ENCODE assay signal across 17 cellular contexts in genomic region chr6:168249746-168250145, GRCh38.
DNase-seq lines count a peak whose midpoint lies in the region; ATAC-seq and TF ChIP-seq lines count a peak whose summit lies in the region.
"Had no signal": no experiment of that assay in that cellular context is flagged by ENCODE, and none has a peak within 500 bp of the region (broad histone marks: within the 10 kb centered on the region; RNA-seq: fewer than 3 reads in every experiment).

No MANE protein-coding gene starts in this region.

- dilution Hi-C loops in IMR-90 (cut with HindIII; ENCODE audit: low sequenced_read_pairs, unreplicated experiment), result no loop called here

- ATAC-seq in IMR-90 (ENCODE audit: low read depth), result no peak
- ATAC-seq in activated T-helper 17 cell treated with anti-CD3 and anti-CD28 coated beads, Interleukin-2, amount 50 U/mL, for 72 hours (replicated peaks), result peak; percentile 5
- ATAC-seq: GM23338, HCT116 had no signal

- no peak overlapping the region for H2BK15ac ChIP-seq in IMR-90 (ENCODE audit: low read depth, low read length)

- peaks cover 2% of the 10 kb centered on the region; the same call in 1 of the 2 replicates for H3K9me3 ChIP-seq in BLaER1
- peaks cover 35% of the 10 kb centered on the region for H3K9me3 ChIP-seq in IMR-90 (ENCODE audit: control insufficient read depth, insufficient read depth, low read length)
- peaks cover 5% of the 10 kb centered on the region for H3K9me3 ChIP-seq in trophoblast cell (ENCODE audit: insufficient read depth, low read depth, low read length)
- H3K9me3 ChIP-seq: Caco-2 had no signal

- no peak overlapping the region for H2AK9ac ChIP-seq in IMR-90 (replicated peaks; ENCODE audit: low read depth, low read length, poor library complexity)

- no peak overlapping the region for H2BK12ac ChIP-seq in trophoblast cell (ENCODE audit: low read length)

- no peak overlapping the region for H4K8ac ChIP-seq in IMR-90 (ENCODE audit: low read depth in 2 of 2, low read length in 2 of 2)
- H4K8ac ChIP-seq in trophoblast cell (ENCODE audit: low read depth, low read length), result no peak overlapping the region

- no peak overlapping the region for H4K12ac ChIP-seq in trophoblast cell (ENCODE audit: low read depth, low read length)

- H3K23ac ChIP-seq in IMR-90 (ENCODE audit: low read depth, low read length) (no peak overlapping the region), trophoblast cell (ENCODE audit: low read length) (no peak overlapping the region)

- no peak overlapping the region for H4K91ac ChIP-seq in IMR-90 (ENCODE audit: insufficient read depth, low read depth, low read length)
- H4K91ac ChIP-seq in trophoblast cell (ENCODE audit: low read depth, low read length), result no peak overlapping the region

- H2AK5ac ChIP-seq in IMR-90 (ENCODE audit: low read depth, low read length) (no peak overlapping the region), trophoblast cell (ENCODE audit: low read length) (no peak overlapping the region)

- no peak overlapping the region for H2BK20ac ChIP-seq in IMR-90 (ENCODE audit: low read depth, low read length)

- H3K4me3 ChIP-seq in BLaER1 (no peak overlapping the region), IMR-90 (ENCODE audit: insufficient read depth, low read depth, low read length) (no peak overlapping the region), trophoblast cell (ENCODE audit: low read depth, low read length) (no peak overlapping the region)
- H3K4me3 ChIP-seq: GM23338 had no signal

- H3K18ac ChIP-seq in IMR-90 (ENCODE audit: low read depth, low read length) (no peak overlapping the region), trophoblast cell (ENCODE audit: low read length) (no peak overlapping the region)

- no peaks in the 10 kb centered on the region for H3K9me1 ChIP-seq in IMR-90 (ENCODE audit: insufficient read depth, low read length)

- 49% methylated on average over 2 of the region's 13 CpGs; no CpG with 5 or more reads in 1 of the 2 experiments for WGBS in IMR-90 (ENCODE audit: extremely low coverage in 2 of 2, insufficient read length in 1 of 2), 2 experiments
- no CpG with 5 or more reads among the region's 13 CpGs for WGBS in trophoblast cell (ENCODE audit: extremely low coverage, insufficient coverage, insufficient read length)

- H3K36me3 ChIP-seq in BLaER1 (no peaks in the 10 kb centered on the region), IMR-90 (ENCODE audit: control insufficient read depth, insufficient read depth, low read length) (no peaks in the 10 kb centered on the region), trophoblast cell (ENCODE audit: control insufficient read depth in 1 of 2, insufficient read depth in 2 of 2, low read length in 2 of 2) (no peaks in the 10 kb centered on the region)

- H3K9me3 Mint-ChIP-seq in activated T-helper 17 cell treated with anti-CD3 and anti-CD28 coated beads, Interleukin-2, amount 50 U/mL, for 72 hours, result no peaks in the 10 kb centered on the region
- H3K9me3 Mint-ChIP-seq: CD4-positive, alpha-beta T cell had no signal

- in situ Hi-C loops in IMR-90 (cut with MboI; ENCODE audit: low sequenced_read_pairs), result no loop called here

- no peaks in the 10 kb centered on the region for H4K20me1 ChIP-seq in BLaER1
- H4K20me1 ChIP-seq in IMR-90 (ENCODE audit: insufficient read depth, low read length), result no peaks in the 10 kb centered on the region

- peaks cover 12% of the 10 kb centered on the region for H3K27me3 Mint-ChIP-seq in activated T-helper 17 cell treated with anti-CD3 and anti-CD28 coated beads, Interleukin-2, amount 50 U/mL, for 72 hours
- H3K27me3 Mint-ChIP-seq: B cell had no signal

- H2BK5ac ChIP-seq in IMR-90 (ENCODE audit: low read depth, low read length, poor library complexity, severe bottlenecking) (no peak overlapping the region), trophoblast cell (ENCODE audit: low read depth, low read length, poor library complexity) (no peak overlapping the region)

- no peaks in the 10 kb centered on the region for H3K79me2 ChIP-seq in trophoblast cell (ENCODE audit: control insufficient read depth, insufficient read depth, low read length, poor library complexity)

- TF ChIP-seq CTCF in IMR-90 (conservative IDR thresholded peaks at IDR 0.05; ENCODE audit: low read depth, low read length), result no peak

- H3K14ac ChIP-seq in IMR-90 (replicated peaks; ENCODE audit: low read depth, low read length), result no peak overlapping the region
- no peak overlapping the region for H3K14ac ChIP-seq in trophoblast cell (ENCODE audit: low read length)

- H4K5ac ChIP-seq in IMR-90 (ENCODE audit: low read depth, low read length), result no peak overlapping the region

- H3K4me2 ChIP-seq in BLaER1 (peak overlapping the region; percentile 55), IMR-90 (ENCODE audit: low read depth, low read length) (no peak overlapping the region), trophoblast cell (ENCODE audit: low read length) (no peak overlapping the region)
- H3K4me2 ChIP-seq: GM23338 had no signal

- H3K79me1 ChIP-seq in IMR-90 (ENCODE audit: low read depth in 1 of 2, low read length in 2 of 2), result no peaks in the 10 kb centered on the region
- no peaks in the 10 kb centered on the region for H3K79me1 ChIP-seq in trophoblast cell (ENCODE audit: low read length)

- TF ChIP-seq RAD21 in IMR-90 (IDR thresholded peaks at IDR 0.05; ENCODE audit: low read length), result no peak

- H2AFZ ChIP-seq in IMR-90 (replicated peaks; ENCODE audit: low read length, poor library complexity) (peak overlapping the region; percentile 8), trophoblast cell (ENCODE audit: insufficient read depth, low read length, poor library complexity) (no peak overlapping the region)
- H2AFZ ChIP-seq: GM23338 had no signal

- no peak overlapping the region for H3K27ac Mint-ChIP-seq in activated T-helper 17 cell treated with anti-CD3 and anti-CD28 coated beads, Interleukin-2, amount 50 U/mL, for 72 hours
- H3K27ac Mint-ChIP-seq: B cell; CD4-positive, alpha-beta T cell; GM23338; HFFc6 had no signal

- H3K36me3 Mint-ChIP-seq in activated T-helper 17 cell treated with anti-CD3 and anti-CD28 coated beads, Interleukin-2, amount 50 U/mL, for 72 hours (ENCODE audit: low read depth), result no peaks in the 10 kb centered on the region

- H3K27me3 ChIP-seq in BLaER1 (no peaks in the 10 kb centered on the region; the same call in 1 of the 2 replicates), IMR-90 (ENCODE audit: control insufficient read depth, insufficient read depth, low read length) (no peaks in the 10 kb centered on the region), trophoblast cell (ENCODE audit: insufficient read depth, low read length) (no peaks in the 10 kb centered on the region)

- H3K4me1 ChIP-seq in BLaER1 (peaks cover 40% of the 10 kb centered on the region), IMR-90 (ENCODE audit: control insufficient read depth, insufficient read depth, low read length) (no peaks in the 10 kb centered on the region), trophoblast cell (ENCODE audit: control insufficient read depth in 1 of 2, insufficient read depth in 2 of 2, low read length in 2 of 2) (no peaks in the 10 kb centered on the region)

- no peak overlapping the region for H3K9ac ChIP-seq in BLaER1
- no peak overlapping the region for H3K9ac ChIP-seq in IMR-90 (ENCODE audit: low read depth, low read length)
- H3K9ac ChIP-seq in trophoblast cell (ENCODE audit: low read length), result peak overlapping the region; percentile 49

- POLR2A ChIA-PET in IMR-90 (lab: Charles Lee; ENCODE audit: unreplicated experiment), result no interaction called here

- no peak overlapping the region for H3K56ac ChIP-seq in IMR-90 (ENCODE audit: extremely low read depth, insufficient read depth, low read length)

- no peak overlapping the region for H3K4me3 Mint-ChIP-seq in activated T-helper 17 cell treated with anti-CD3 and anti-CD28 coated beads, Interleukin-2, amount 50 U/mL, for 72 hours
- H3K4me3 Mint-ChIP-seq: B cell; CD4-positive, alpha-beta T cell; GM23338; HFFc6 had no signal

- H3K4ac ChIP-seq in IMR-90 (ENCODE audit: low read depth, low read length) (no peak overlapping the region), trophoblast cell (ENCODE audit: low read depth, low read length) (no peak overlapping the region)

- CTCF ChIA-PET in IMR-90 (lab: Yijun Ruan, JAX), result interaction anchor here (0.6 kb wide), 1 partner anchor 1298 kb away, joined by 3 read pairs; no protein-coding TSS in a partner anchor

- no peaks in the 10 kb centered on the region for H3K4me1 Mint-ChIP-seq in activated T-helper 17 cell treated with anti-CD3 and anti-CD28 coated beads, Interleukin-2, amount 50 U/mL, for 72 hours
- H3K4me1 Mint-ChIP-seq: B cell had no signal

- no TSS peak for BruUV-seq in IMR-90 (replicated peaks; lab: Mats Ljungman, UMichigan)

- no peak overlapping the region for H3K27ac ChIP-seq in BLaER1
- H3K27ac ChIP-seq in IMR-90 (ENCODE audit: insufficient read depth, low read length), result no peak overlapping the region
- H3K27ac ChIP-seq in trophoblast cell (ENCODE audit: low read depth, low read length), result no peak overlapping the region
- H3K27ac ChIP-seq: C4-2B had no signal

- intact Hi-C loops in IMR-90 (cut with micrococcal nuclease), result no loop called here

- DNase-seq in IMR-90 (no peak), trophoblast cell (no peak), NCI-H146 (lab: John Stamatoyannopoulos, UW) (no peak)
- DNase-seq in activated CD8-positive, alpha-beta memory T cell treated with anti-CD3 and anti-CD28 coated beads for 24 hours, result no peak
- no peak for DNase-seq in stimulated activated CD4-positive, alpha-beta T cell treated with anti-CD3 and anti-CD28 coated beads, Interleukin-4, amount 100 ng/mL, for 1 hour
- DNase-seq: Caco-2; CD4-positive, alpha-beta T cell; DMS153; DMS79 treated with DMSO at 0.1 percent for 48 hours; GF-D8; HFFc6 had no signal

- TF ChIP-seq POLR2A in IMR-90 (IDR thresholded peaks at IDR 0.05; ENCODE audit: low read depth, low read length), result no peak

- H2BK120ac ChIP-seq in IMR-90 (ENCODE audit: low read depth, low read length), result no peak overlapping the region
- H2BK120ac ChIP-seq in trophoblast cell (ENCODE audit: insufficient read depth, low read length, poor library complexity), result no peak overlapping the region

TF ChIP-seq in IMR-90, 13 proteins besides CTCF, POLR2A, EP300 and RAD21 (continues in another document):
- TF ChIP-seq RFX5 (IDR thresholded peaks at IDR 0.05; ENCODE audit: low read depth, low read length) (no peak), MAZ (IDR thresholded peaks at IDR 0.05; ENCODE audit: borderline replicate concordance, low read depth, low read length) (no peak), SMC3 (IDR thresholded peaks at IDR 0.05; ENCODE audit: low read depth, low read length) (no peak)
- TF ChIP-seq, protein P1, sequence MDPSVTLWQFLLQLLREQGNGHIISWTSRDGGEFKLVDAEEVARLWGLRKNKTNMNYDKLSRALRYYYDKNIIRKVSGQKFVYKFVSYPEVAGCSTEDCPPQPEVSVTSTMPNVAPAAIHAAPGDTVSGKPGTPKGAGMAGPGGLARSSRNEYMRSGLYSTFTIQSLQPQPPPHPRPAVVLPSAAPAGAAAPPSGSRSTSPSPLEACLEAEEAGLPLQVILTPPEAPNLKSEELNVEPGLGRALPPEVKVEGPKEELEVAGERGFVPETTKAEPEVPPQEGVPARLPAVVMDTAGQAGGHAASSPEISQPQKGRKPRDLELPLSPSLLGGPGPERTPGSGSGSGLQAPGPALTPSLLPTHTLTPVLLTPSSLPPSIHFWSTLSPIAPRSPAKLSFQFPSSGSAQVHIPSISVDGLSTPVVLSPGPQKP (IDR thresholded peaks at IDR 0.05; ENCODE audit: borderline replicate concordance, low read depth, low read length), result no peak
